ENCODE assay signal across 14 cellular contexts in the genomic region with DNA sequence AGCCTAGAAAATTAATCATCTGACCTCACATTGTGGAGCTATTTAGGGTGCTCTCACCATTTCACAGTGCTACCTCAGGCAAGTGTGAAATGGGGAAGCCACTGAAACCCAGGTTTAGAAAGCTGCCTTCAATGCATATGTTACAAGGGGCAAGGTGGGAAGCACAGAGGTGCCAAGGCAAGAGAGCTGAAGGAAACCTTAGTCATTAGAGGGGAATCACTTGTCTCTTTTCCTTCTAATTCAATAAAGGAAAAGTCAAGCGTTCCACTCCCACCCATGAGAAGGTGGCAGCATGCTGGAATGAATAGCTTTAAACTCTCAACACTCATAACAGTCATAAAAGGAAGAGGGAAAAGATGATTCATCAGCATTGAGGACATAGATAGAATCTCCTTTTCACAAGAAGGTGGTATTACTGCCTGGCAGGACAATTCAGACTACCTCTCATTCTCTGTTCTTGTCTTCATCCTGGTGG.
A peak's percentile ranks its signal among the peaks of the same experiment; 100 is the strongest.
DNase-seq lines count a peak whose midpoint lies in the region; ATAC-seq lines count a peak whose summit lies in the region.
"Had no signal": no experiment of that assay in that cellular context is flagged by ENCODE, and none has a peak within 500 bp of the region (broad histone marks: within the 10 kb centered on the region; RNA-seq: fewer than 3 reads in every experiment).

No MANE protein-coding gene starts in this region.

- ATAC-seq in activated naive CD8-positive, alpha-beta T cell treated with anti-CD3 and anti-CD28 coated beads, Interleukin-2, amount 50 U/mL, for 24 hours = peak; percentile 20
- peak; percentile 73 for ATAC-seq in HG02943 (IDR thresholded peaks at IDR 0.05; ENCODE audit: low read depth, unreplicated experiment)
- peak; percentile 27 to 45 for ATAC-seq in stimulated activated naive B cell treated with anti-CD40 and anti-IgM and Interleukin-4, amounts not matched to agents 10 μg/mL and 1 μg/mL and 100 μg/mL, for 72 hours (replicated peaks)
- ATAC-seq: naive thymus-derived CD4-positive, alpha-beta T cell had no signal

- H3K27me3 Mint-ChIP-seq in activated naive CD8-positive, alpha-beta T cell treated with anti-CD3 and anti-CD28 coated beads, Interleukin-2, amount 50 U/mL, for 24 hours = peaks cover 5% of the 10 kb centered on the region
- H3K27me3 Mint-ChIP-seq in activated naive CD8-positive, alpha-beta T cell treated with anti-CD3 and anti-CD28 coated beads for 36 hours = peaks cover 5% of the 10 kb centered on the region
- H3K27me3 Mint-ChIP-seq in stimulated activated naive B cell treated with anti-CD40 and anti-IgM and Interleukin-4, amounts not matched to agents 10 μg/mL and 1 μg/mL and 100 μg/mL, for 72 hours = no peaks in the 10 kb centered on the region

- H3K4me1 ChIP-seq in effector memory CD4-positive, alpha-beta T cell (ENCODE audit: control insufficient read depth, insufficient read depth, low read length, poor library complexity, severe bottlenecking) = no peaks in the 10 kb centered on the region

- no peaks in the 10 kb centered on the region for H3K36me3 ChIP-seq in effector memory CD4-positive, alpha-beta T cell (ENCODE audit: control insufficient read depth, insufficient read depth, low read length)

- no peaks in the 10 kb centered on the region for H3K9me3 Mint-ChIP-seq in activated naive CD8-positive, alpha-beta T cell treated with anti-CD3 and anti-CD28 coated beads, Interleukin-2, amount 50 U/mL, for 24 hours
- no peaks in the 10 kb centered on the region for H3K9me3 Mint-ChIP-seq in activated naive CD8-positive, alpha-beta T cell treated with anti-CD3 and anti-CD28 coated beads for 36 hours
- H3K9me3 Mint-ChIP-seq in stimulated activated naive B cell treated with anti-CD40 and anti-IgM and Interleukin-4, amounts not matched to agents 10 μg/mL and 1 μg/mL and 100 μg/mL, for 72 hours = no peaks in the 10 kb centered on the region
- H3K9me3 Mint-ChIP-seq: naive thymus-derived CD4-positive, alpha-beta T cell; stimulated activated naive CD8-positive, alpha-beta T cell treated with anti-CD3 and anti-CD28 coated beads, Interleukin-15, Interleukin-2, amounts not matched to agents 100 ng/mL and 50 ng/mL, for 24 hours had no signal

- peaks cover 4% of the 10 kb centered on the region for H3K27me3 ChIP-seq in effector memory CD4-positive, alpha-beta T cell (replicated peaks; ENCODE audit: control insufficient read depth, insufficient read depth, low read length, poor library complexity, severe bottlenecking)

- no peak for DNase-seq in activated naive CD8-positive, alpha-beta T cell treated with anti-CD3 and anti-CD28 coated beads, Interleukin-2, amount 50 U/mL, for 24 hours
- DNase-seq in activated naive CD8-positive, alpha-beta T cell treated with anti-CD3 and anti-CD28 coated beads for 36 hours = no peak
- DNase-seq in NCI-H226 = peak; percentile 18
- DNase-seq in stimulated activated naive B cell treated with anti-CD40 and anti-IgM and Interleukin-4, amounts not matched to agents 10 μg/mL and 1 μg/mL and 100 μg/mL, for 72 hours = no peak
- DNase-seq in effector memory CD4-positive, alpha-beta T cell = no peak
- no peak for DNase-seq in activated effector memory CD4-positive, alpha-beta T cell treated with Interleukin-2 at 50 U/mL for 16 hours
- DNase-seq in Kasumi-1 (lab: John Stamatoyannopoulos, UW) = no peak
- DNase-seq: activated naive CD4-positive, alpha-beta T cell treated with Interleukin-2 at 50 U/mL for 16 hours; effector CD4-positive, alpha-beta T cell; naive thymus-derived CD4-positive, alpha-beta T cell; NCI-H1048 had no signal

- H3K4me3 ChIP-seq in effector memory CD4-positive, alpha-beta T cell (ENCODE audit: insufficient read depth, low read depth, low read length, poor library complexity, severe bottlenecking) = no peak overlapping the region

- no peak overlapping the region for H3K27ac Mint-ChIP-seq in activated naive CD8-positive, alpha-beta T cell treated with anti-CD3 and anti-CD28 coated beads, Interleukin-2, amount 50 U/mL, for 24 hours
- H3K27ac Mint-ChIP-seq in activated naive CD8-positive, alpha-beta T cell treated with anti-CD3 and anti-CD28 coated beads for 36 hours = no peak overlapping the region
- no peak overlapping the region for H3K27ac Mint-ChIP-seq in stimulated activated naive B cell treated with anti-CD40 and anti-IgM and Interleukin-4, amounts not matched to agents 10 μg/mL and 1 μg/mL and 100 μg/mL, for 72 hours
- H3K27ac Mint-ChIP-seq: naive thymus-derived CD4-positive, alpha-beta T cell; stimulated activated naive CD8-positive, alpha-beta T cell treated with anti-CD3 and anti-CD28 coated beads, Interleukin-15, Interleukin-2, amounts not matched to agents 100 ng/mL and 50 ng/mL, for 24 hours had no signal

- H3K36me3 Mint-ChIP-seq in activated naive CD8-positive, alpha-beta T cell treated with anti-CD3 and anti-CD28 coated beads, Interleukin-2, amount 50 U/mL, for 24 hours (ENCODE audit: low read depth) = no peaks in the 10 kb centered on the region
- H3K36me3 Mint-ChIP-seq in activated naive CD8-positive, alpha-beta T cell treated with anti-CD3 and anti-CD28 coated beads for 36 hours = no peaks in the 10 kb centered on the region
- H3K36me3 Mint-ChIP-seq in stimulated activated naive B cell treated with anti-CD40 and anti-IgM and Interleukin-4, amounts not matched to agents 10 μg/mL and 1 μg/mL and 100 μg/mL, for 72 hours = no peaks in the 10 kb centered on the region
- H3K36me3 Mint-ChIP-seq: naive thymus-derived CD4-positive, alpha-beta T cell had no signal

- H3K4me1 Mint-ChIP-seq in activated naive CD8-positive, alpha-beta T cell treated with anti-CD3 and anti-CD28 coated beads, Interleukin-2, amount 50 U/mL, for 24 hours = no peaks in the 10 kb centered on the region
- H3K4me1 Mint-ChIP-seq in activated naive CD8-positive, alpha-beta T cell treated with anti-CD3 and anti-CD28 coated beads for 36 hours = peaks cover 2% of the 10 kb centered on the region
- no peaks in the 10 kb centered on the region for H3K4me1 Mint-ChIP-seq in stimulated activated naive B cell treated with anti-CD40 and anti-IgM and Interleukin-4, amounts not matched to agents 10 μg/mL and 1 μg/mL and 100 μg/mL, for 72 hours
- H3K4me1 Mint-ChIP-seq: naive thymus-derived CD4-positive, alpha-beta T cell had no signal

- H3K27ac ChIP-seq in effector memory CD4-positive, alpha-beta T cell (ENCODE audit: insufficient read depth, low read length, poor library complexity, severe bottlenecking) = no peak overlapping the region
- H3K27ac ChIP-seq: VCaP had no signal

- no peak overlapping the region for H3K4me3 Mint-ChIP-seq in activated naive CD8-positive, alpha-beta T cell treated with anti-CD3 and anti-CD28 coated beads, Interleukin-2, amount 50 U/mL, for 24 hours
- H3K4me3 Mint-ChIP-seq in activated naive CD8-positive, alpha-beta T cell treated with anti-CD3 and anti-CD28 coated beads for 36 hours = no peak overlapping the region
- no peak overlapping the region for H3K4me3 Mint-ChIP-seq in stimulated activated naive B cell treated with anti-CD40 and anti-IgM and Interleukin-4, amounts not matched to agents 10 μg/mL and 1 μg/mL and 100 μg/mL, for 72 hours
- H3K4me3 Mint-ChIP-seq: naive thymus-derived CD4-positive, alpha-beta T cell; stimulated activated naive CD8-positive, alpha-beta T cell treated with anti-CD3 and anti-CD28 coated beads, Interleukin-15, Interleukin-2, amounts not matched to agents 100 ng/mL and 50 ng/mL, for 24 hours had no signal

- no peaks in the 10 kb centered on the region for H3K9me3 ChIP-seq in effector memory CD4-positive, alpha-beta T cell (ENCODE audit: control insufficient read depth, low read length)

Comparison
In these comparisons a context has a peak if more than half of its experiments do, and no peak if none do; other contexts are left out.
1. ATAC-seq: peak in every context shown above with its lines; median percentile 73 in HG02943; 36 in stimulated activated naive B cell treated with anti-CD40 and anti-IgM and Interleukin-4, amounts not matched to agents 10 μg/mL and 1 μg/mL and 100 μg/mL, for 72 hours; 20 in activated naive CD8-positive, alpha-beta T cell treated with anti-CD3 and anti-CD28 coated beads, Interleukin-2, amount 50 U/mL, for 24 hours.